Comparison of ENCODE assay signal across 29 cellular contexts in genomic region chr4:8333726-8334460, GRCh38.
DNase-seq lines count a peak whose midpoint lies in the region; FAIRE-seq and TF ChIP-seq lines count a peak whose summit lies in the region.
"Had no signal": no experiment of that assay in that cellular context is flagged by ENCODE, and none has a peak within 500 bp of the region (broad histone marks: within the 10 kb centered on the region; RNA-seq: fewer than 3 reads in every experiment).

No MANE protein-coding gene starts in this region.

- H3K27ac ChIP-seq in spleen = no peak overlapping the region
- H3K27ac ChIP-seq: A549; BLaER1 treated with 17β-estradiol and CSF1 and Interleukin-3, amounts not matched to agents 10 nM and 100 nM; SJCRH30 had no signal

- H3K4me3 ChIP-seq in spleen = no peak overlapping the region
- H3K4me3 ChIP-seq: A549; BLaER1 treated with 17β-estradiol and CSF1 and Interleukin-3, amounts not matched to agents 10 nM and 100 nM; GM12878; SJCRH30 had no signal

- H3K36me3 Mint-ChIP-seq in CD14-positive monocyte (no peaks in the 10 kb centered on the region), chondrocyte (ENCODE audit: low read depth) (peaks cover 5% of the 10 kb centered on the region)
- H3K36me3 Mint-ChIP-seq: CD4-positive, alpha-beta memory T cell had no signal

- H3K4me1 Mint-ChIP-seq in CD14-positive monocyte = peaks cover 13% of the 10 kb centered on the region
- peaks cover 5% of the 10 kb centered on the region for H3K4me1 Mint-ChIP-seq in chondrocyte (ENCODE audit: low read depth)
- H3K4me1 Mint-ChIP-seq: CD4-positive, alpha-beta memory T cell had no signal

- peaks cover 0 to 2% (median 0%) of the 10 kb centered on the region in 3 donors for H3K27me3 Mint-ChIP-seq in CD14-positive monocyte (ENCODE audit: low read depth in 3 of 3)
- no peaks in the 10 kb centered on the region for H3K27me3 Mint-ChIP-seq in chondrocyte (ENCODE audit: low read depth)
- H3K27me3 Mint-ChIP-seq: CD4-positive, alpha-beta memory T cell had no signal

- FAIRE-seq in H54 (lab: Jason Lieb, UNC) = no peak
- FAIRE-seq: A549, GM12878, RCC 7860 had no signal

- peaks cover 5 to 16% (median 10%) of the 10 kb centered on the region in 7 donors for H3K9me3 Mint-ChIP-seq in CD14-positive monocyte
- H3K9me3 Mint-ChIP-seq in chondrocyte (ENCODE audit: low read depth) = peaks cover 12% of the 10 kb centered on the region

- H3K4me3 Mint-ChIP-seq in CD14-positive monocyte (no peak overlapping the region), chondrocyte (ENCODE audit: unreplicated experiment) (no peak overlapping the region)
- H3K4me3 Mint-ChIP-seq: CD4-positive, alpha-beta memory T cell had no signal

- H3K4me1 ChIP-seq in spleen = peaks cover 0 to 5% (median 0%) of the 10 kb centered on the region in 6 donors
- H3K4me1 ChIP-seq: A549, SJCRH30 had no signal

- no peak overlapping the region for H3K27ac Mint-ChIP-seq in CD14-positive monocyte
- H3K27ac Mint-ChIP-seq in chondrocyte (ENCODE audit: unreplicated experiment) = no peak overlapping the region
- H3K27ac Mint-ChIP-seq: CD4-positive, alpha-beta memory T cell had no signal

- no peak for TF ChIP-seq CTCF in CD14-positive monocyte (IDR thresholded peaks at IDR 0.05)
- no peak for TF ChIP-seq CTCF in chondrocyte (IDR thresholded peaks at IDR 0.05)
- no peak for TF ChIP-seq CTCF in spleen (IDR thresholded peaks at IDR 0.05 in 8 of 11, conservative IDR thresholded peaks at IDR 0.05 in 3 of 11)

- H3K27me3 ChIP-seq in spleen (replicated peaks in 1 of 7) = no peaks in the 10 kb centered on the region
- H3K27me3 ChIP-seq: SJCRH30 had no signal

- 83 to 92% (median 85%) methylated on average over 14 of the region's 14 CpGs for WGBS in spleen, 5 donors

- TF ChIP-seq POLR2A in spleen (IDR thresholded peaks at IDR 0.05) = no peak
- no peak for TF ChIP-seq POLR2A in H54 (IDR thresholded peaks at IDR 0.05; ENCODE audit: low read depth, low read length)

- H3K9me3 ChIP-seq in spleen = peaks cover 0 to 31% (median 11%) of the 10 kb centered on the region in 8 donors
- H3K9me3 ChIP-seq: A549 had no signal

- no peaks in the 10 kb centered on the region for H3K36me3 ChIP-seq in spleen
- H3K36me3 ChIP-seq: BLaER1 treated with 17β-estradiol and CSF1 and Interleukin-3, amounts not matched to agents 10 nM and 100 nM; SJCRH30 had no signal

- DNase-seq in CD14-positive monocyte (ENCODE audit: low spot score) (peak; percentile 42), chondrocyte (ENCODE audit: low spot score) (peak; percentile 51), mesenteric fat pad (ENCODE audit: low spot score) (peak; percentile 55), spleen (peak; percentile 31), COLO668 (lab: John Stamatoyannopoulos, UW; ENCODE audit: unreplicated experiment) (no peak), H54 (ENCODE audit: insufficient read length, low spot score) (no peak)
- DNase-seq in NK-92 treated with Interleukin-12 subunit alpha and Interleukin-12 subunit beta, amount 100 ng/mL, for 24 hours (lab: John Stamatoyannopoulos, UW) = no peak
- DNase-seq: AML-193; CD4-positive, alpha-beta memory T cell; DMS 273 treated with DMSO at 0.1 percent for 48 hours; DMS79; EL; GDM1; GOT3; HCEC 1CT; Karpas-422; NCI-H1092; NCI-H1417 treated with DMSO at 0.1 percent for 48 hours; NCI-H1694 treated with DMSO at 0.1 percent for 48 hours; NCI-H2081; NCI-H2171; NCI-H226; NCI-H510A; NCI-H69; SJCRH30 had no signal

- intact Hi-C loops in CD14-positive monocyte (cut with micrococcal nuclease) (no loop called here), spleen (cut with DNase I; ENCODE audit: low total_unique reads) (no loop called here)

Comparison
In these comparisons a context has a peak if more than half of its experiments do, and no peak if none do; other contexts are left out.
1. DNase-seq: peak in CD14-positive monocyte (single experiment), chondrocyte (single experiment), mesenteric fat pad (single experiment) and spleen (single experiment); none in COLO668 (single experiment), NK-92 treated with Interleukin-12 subunit alpha and Interleukin-12 subunit beta, amount 100 ng/mL, for 24 hours (single experiment) and H54 (single experiment).